ENCODE assay signal across 17 cellular contexts in genomic region chr1:244413736-244414135, GRCh38. TPM values are rescaled to one million over a fixed set of nuclear protein-coding genes. Genes with fewer than 3 reads are reported as not detected.
DNase-seq lines count a peak whose midpoint lies in the region; ATAC-seq and TF ChIP-seq lines count a peak whose summit lies in the region.
"Had no signal": no experiment of that assay in that cellular context is flagged by ENCODE, and none has a peak within 500 bp of the region (broad histone marks: within the 10 kb centered on the region; RNA-seq: fewer than 3 reads in every experiment).

No MANE protein-coding gene starts in this region.

- no peak overlapping the region for H3K4me3 Mint-ChIP-seq in activated CD4-positive, alpha-beta memory T cell treated with anti-CD3 and anti-CD28 coated beads for 36 hours
- no peak overlapping the region for H3K4me3 Mint-ChIP-seq in activated CD4-positive, alpha-beta memory T cell treated with anti-CD3 and anti-CD28 coated beads, Interleukin-2, amount 10 ng/mL, durations not matched to agents 7 days and 5 days
- no peak overlapping the region for H3K4me3 Mint-ChIP-seq in HFFc6
- no peak overlapping the region for H3K4me3 Mint-ChIP-seq in activated naive CD8-positive, alpha-beta T cell treated with anti-CD3 and anti-CD28 coated beads for 36 hours

- H3K9me3 Mint-ChIP-seq in activated CD4-positive, alpha-beta memory T cell treated with anti-CD3 and anti-CD28 coated beads for 36 hours: no peaks in the 10 kb centered on the region
- no peaks in the 10 kb centered on the region for H3K9me3 Mint-ChIP-seq in activated CD4-positive, alpha-beta memory T cell treated with anti-CD3 and anti-CD28 coated beads, Interleukin-2, amount 10 ng/mL, durations not matched to agents 7 days and 5 days
- no peaks in the 10 kb centered on the region for H3K9me3 Mint-ChIP-seq in HFFc6
- no peaks in the 10 kb centered on the region for H3K9me3 Mint-ChIP-seq in activated naive CD8-positive, alpha-beta T cell treated with anti-CD3 and anti-CD28 coated beads for 36 hours

- no peaks in the 10 kb centered on the region for H3K79me1 ChIP-seq in trophoblast cell (ENCODE audit: low read length)

- peak overlapping the region; percentile 39 for H3K27ac Mint-ChIP-seq in activated CD4-positive, alpha-beta memory T cell treated with anti-CD3 and anti-CD28 coated beads for 36 hours
- H3K27ac Mint-ChIP-seq in activated CD4-positive, alpha-beta memory T cell treated with anti-CD3 and anti-CD28 coated beads, Interleukin-2, amount 10 ng/mL, durations not matched to agents 7 days and 5 days: no peak overlapping the region
- H3K27ac Mint-ChIP-seq in HFFc6: 0 out of 2 replicates have a peak overlapping the region, but pooled peaks have one; percentile 13
- H3K27ac Mint-ChIP-seq in activated naive CD8-positive, alpha-beta T cell treated with anti-CD3 and anti-CD28 coated beads for 36 hours: peak overlapping the region; percentile 13

- H3K36me3 ChIP-seq in esophagus squamous epithelium (peaks cover 9 to 100% (median 16%) of the 10 kb centered on the region in 3 donors), trophoblast cell (ENCODE audit: control insufficient read depth in 1 of 2, insufficient read depth in 2 of 2, low read length in 2 of 2) (peaks cover 12 to 26% of the 10 kb centered on the region in 2 experiments)

- H3K4me3 ChIP-seq in esophagus squamous epithelium (no peak overlapping the region), trophoblast cell (ENCODE audit: low read depth, low read length) (no peak overlapping the region)
- H3K4me3 ChIP-seq: BLaER1 treated with 17β-estradiol and CSF1 and Interleukin-3, amounts not matched to agents 10 nM and 100 nM; Peyer's patch had no signal

- no peak overlapping the region for H2BK5ac ChIP-seq in trophoblast cell (ENCODE audit: low read depth, low read length, poor library complexity)

- H3K27me3 Mint-ChIP-seq in activated CD4-positive, alpha-beta memory T cell treated with anti-CD3 and anti-CD28 coated beads for 36 hours: no peaks in the 10 kb centered on the region
- no peaks in the 10 kb centered on the region for H3K27me3 Mint-ChIP-seq in activated CD4-positive, alpha-beta memory T cell treated with anti-CD3 and anti-CD28 coated beads, Interleukin-2, amount 10 ng/mL, durations not matched to agents 7 days and 5 days
- no peaks in the 10 kb centered on the region for H3K27me3 Mint-ChIP-seq in HFFc6 (ENCODE audit: insufficient read depth)
- no peaks in the 10 kb centered on the region for H3K27me3 Mint-ChIP-seq in activated naive CD8-positive, alpha-beta T cell treated with anti-CD3 and anti-CD28 coated beads for 36 hours

- CTCF ChIA-PET in activated CD4-positive, alpha-beta memory T cell treated with anti-CD3 and anti-CD28 coated beads for 36 hours (lab: Charles Lee): interaction anchor here (1.5 kb wide), 1 partner anchor 629 kb away, joined by 3 read pairs; no protein-coding TSS in a partner anchor
- CTCF ChIA-PET in activated CD4-positive, alpha-beta memory T cell treated with anti-CD3 and anti-CD28 coated beads, Interleukin-2, amount 10 ng/mL, durations not matched to agents 7 days and 5 days (lab: Charles Lee): interaction anchor here (1.2 to 2.3 kb wide), 2 partner anchors 36 to 114 kb away, joined by 3 to 9 read pairs; no protein-coding TSS in a partner anchor

- peaks cover 10% of the 10 kb centered on the region for H3K4me1 Mint-ChIP-seq in activated CD4-positive, alpha-beta memory T cell treated with anti-CD3 and anti-CD28 coated beads for 36 hours (ENCODE audit: low read depth)
- H3K4me1 Mint-ChIP-seq in activated CD4-positive, alpha-beta memory T cell treated with anti-CD3 and anti-CD28 coated beads, Interleukin-2, amount 10 ng/mL, durations not matched to agents 7 days and 5 days: peaks cover 30% of the 10 kb centered on the region
- H3K4me1 Mint-ChIP-seq in HFFc6 (ENCODE audit: low read depth): peaks cover 41% of the 10 kb centered on the region
- peaks cover 4% of the 10 kb centered on the region for H3K4me1 Mint-ChIP-seq in activated naive CD8-positive, alpha-beta T cell treated with anti-CD3 and anti-CD28 coated beads for 36 hours

- H3K18ac ChIP-seq in trophoblast cell (ENCODE audit: low read length): no peak overlapping the region

- H2AFZ ChIP-seq in trophoblast cell (ENCODE audit: insufficient read depth, low read length, poor library complexity): no peak overlapping the region

- WGBS in esophagus squamous epithelium, 2 donors: 49 to 54% methylated on average over 3 of the region's 3 CpGs
- no CpG with 5 or more reads among the region's 3 CpGs for WGBS in trophoblast cell (ENCODE audit: extremely low coverage, insufficient coverage, insufficient read length)

- peaks cover 81% of the 10 kb centered on the region for H3K36me3 Mint-ChIP-seq in activated CD4-positive, alpha-beta memory T cell treated with anti-CD3 and anti-CD28 coated beads for 36 hours
- peaks cover 89% of the 10 kb centered on the region for H3K36me3 Mint-ChIP-seq in activated CD4-positive, alpha-beta memory T cell treated with anti-CD3 and anti-CD28 coated beads, Interleukin-2, amount 10 ng/mL, durations not matched to agents 7 days and 5 days (ENCODE audit: low read depth)
- H3K36me3 Mint-ChIP-seq in HFFc6 (ENCODE audit: low read depth): peaks cover 44% of the 10 kb centered on the region
- peaks cover 74% of the 10 kb centered on the region for H3K36me3 Mint-ChIP-seq in activated naive CD8-positive, alpha-beta T cell treated with anti-CD3 and anti-CD28 coated beads for 36 hours

- intact Hi-C loops in activated CD4-positive, alpha-beta memory T cell treated with anti-CD3 and anti-CD28 coated beads for 36 hours (cut with micrococcal nuclease): no loop called here
- intact Hi-C loops in esophagus squamous epithelium (cut with DNase I): no loop called here

- H3K4ac ChIP-seq in trophoblast cell (ENCODE audit: low read depth, low read length): no peak overlapping the region

- POLR2A ChIA-PET in activated CD4-positive, alpha-beta memory T cell treated with anti-CD3 and anti-CD28 coated beads for 36 hours (lab: Charles Lee): interaction anchor here (1.5 kb wide), 1 partner anchor 13 kb away, joined by 5 read pairs; no protein-coding TSS in a partner anchor
- POLR2A ChIA-PET in activated CD4-positive, alpha-beta memory T cell treated with anti-CD3 and anti-CD28 coated beads, Interleukin-2, amount 10 ng/mL, durations not matched to agents 7 days and 5 days (lab: Charles Lee): no interaction called here

- TF ChIP-seq POLR2A in esophagus squamous epithelium (IDR thresholded peaks at IDR 0.05): no peak

- no peak overlapping the region for H2BK120ac ChIP-seq in trophoblast cell (ENCODE audit: insufficient read depth, low read length, poor library complexity)

- H3K4me1 ChIP-seq in esophagus squamous epithelium (peaks cover 0 to 43% (median 0%) of the 10 kb centered on the region in 3 donors), trophoblast cell (ENCODE audit: control insufficient read depth in 1 of 2, insufficient read depth in 2 of 2, low read length in 2 of 2) (no peaks in the 10 kb centered on the region)
- H3K4me1 ChIP-seq: Peyer's patch had no signal

- no peak overlapping the region for H4K91ac ChIP-seq in trophoblast cell (ENCODE audit: low read depth, low read length)

- no peak overlapping the region for H2AK5ac ChIP-seq in trophoblast cell (ENCODE audit: low read length)

- H2BK12ac ChIP-seq in trophoblast cell (ENCODE audit: low read length): no peak overlapping the region

- ATAC-seq in HG02970 (IDR thresholded peaks at IDR 0.05; ENCODE audit: low FRiP score, unreplicated experiment): no peak

- no peaks in the 10 kb centered on the region for H3K9me3 ChIP-seq in esophagus squamous epithelium
- no peaks in the 10 kb centered on the region for H3K9me3 ChIP-seq in trophoblast cell (ENCODE audit: insufficient read depth, low read depth, low read length)
- H3K9me3 ChIP-seq: BLaER1 treated with 17β-estradiol and CSF1 and Interleukin-3, amounts not matched to agents 10 nM and 100 nM; Peyer's patch had no signal

- no peak for DNase-seq in activated CD4-positive, alpha-beta memory T cell treated with anti-CD3 and anti-CD28 coated beads for 36 hours
- no peak for DNase-seq in activated CD4-positive, alpha-beta memory T cell treated with anti-CD3 and anti-CD28 coated beads, Interleukin-2, amount 10 ng/mL, durations not matched to agents 7 days and 5 days
- no peak for DNase-seq in HFFc6
- no peak for DNase-seq in activated naive CD8-positive, alpha-beta T cell treated with anti-CD3 and anti-CD28 coated beads for 36 hours
- DNase-seq in esophagus squamous epithelium (lab: John Stamatoyannopoulos, UW): no peak
- no peak for DNase-seq in DMS 273 treated with DMSO at 0.1 percent for 48 hours (lab: John Stamatoyannopoulos, UW)
- DNase-seq in trophoblast cell: no peak
- DNase-seq: DND-41, H7, MM.1S, NCI-H1092 treated with DMSO at 0.1 percent for 48 hours, NCI-H2081 treated with DMSO at 0.1 percent for 48 hours, NCI-H510A treated with DMSO at 0.1 percent for 48 hours, NCI-H82, Peyer's patch had no signal

- H3K14ac ChIP-seq in trophoblast cell (ENCODE audit: low read length): no peak overlapping the region

- H3K27ac ChIP-seq in esophagus squamous epithelium: peak overlapping the region in 3 of 4 donors; percentile 46 to 67 (median 57)
- no peak overlapping the region for H3K27ac ChIP-seq in trophoblast cell (ENCODE audit: low read depth, low read length)
- H3K27ac ChIP-seq: BLaER1 treated with 17β-estradiol and CSF1 and Interleukin-3, amounts not matched to agents 10 nM and 100 nM; Peyer's patch had no signal

- TF ChIP-seq CTCF in HFFc6 (IDR thresholded peaks at IDR 0.05): no peak
- TF ChIP-seq CTCF in esophagus squamous epithelium (IDR thresholded peaks at IDR 0.05): no peak

- H3K27me3 ChIP-seq in esophagus squamous epithelium: no peaks in the 10 kb centered on the region
- no peaks in the 10 kb centered on the region for H3K27me3 ChIP-seq in trophoblast cell (ENCODE audit: insufficient read depth, low read length)
- H3K27me3 ChIP-seq: BLaER1 treated with 17β-estradiol and CSF1 and Interleukin-3, amounts not matched to agents 10 nM and 100 nM; Peyer's patch had no signal

- no peak overlapping the region for H4K12ac ChIP-seq in trophoblast cell (ENCODE audit: low read depth, low read length)

- H3K9ac ChIP-seq in trophoblast cell (ENCODE audit: low read length): no peak overlapping the region
- H3K9ac ChIP-seq: BLaER1 treated with 17β-estradiol and CSF1 and Interleukin-3, amounts not matched to agents 10 nM and 100 nM had no signal

- H4K8ac ChIP-seq in trophoblast cell (ENCODE audit: low read depth, low read length): no peak overlapping the region

- H3K79me2 ChIP-seq in trophoblast cell (ENCODE audit: control insufficient read depth, insufficient read depth, low read length, poor library complexity): no peaks in the 10 kb centered on the region

- no peak overlapping the region for H3K4me2 ChIP-seq in trophoblast cell (ENCODE audit: low read length)
- H3K4me2 ChIP-seq: BLaER1 treated with 17β-estradiol and CSF1 and Interleukin-3, amounts not matched to agents 10 nM and 100 nM had no signal

- no peak overlapping the region for H3K23ac ChIP-seq in trophoblast cell (ENCODE audit: low read length)

RNA-seq across cellular contexts. Expression of gene ADSS2, which starts 38.0 kb away (rescaled TPM):
- total RNA-seq in activated CD4-positive, alpha-beta memory T cell treated with anti-CD3 and anti-CD28 coated beads for 36 hours: 10 to 100 TPM; 46.8 to 47.7 TPM
- total RNA-seq in activated CD4-positive, alpha-beta memory T cell treated with anti-CD3 and anti-CD28 coated beads, Interleukin-2, amount 10 ng/mL, durations not matched to agents 7 days and 5 days: 10 to 100 TPM; 53.7 to 54.2 TPM
- 10 to 100 TPM; 38.6 to 45.0 (median 41.1) TPM for total RNA-seq in HFFc6 (2021; fragmentation: NEBNext Ultra II Directional; extraction: Animal tissue kit (Norgen Biotek cat#: 25700))
- 10 to 100 TPM; 66.1 to 67.8 TPM for total RNA-seq in activated naive CD8-positive, alpha-beta T cell treated with anti-CD3 and anti-CD28 coated beads for 36 hours
- 10 to 100 TPM; 22.1 to 59.5 (median 35.4) TPM for total RNA-seq in esophagus squamous epithelium
- 26.4 TPM in 2 replicates for polyA plus RNA-seq in trophoblast cell (2013)

RNA-seq across cellular contexts. Expression of gene CATSPERE, which starts 47.3 kb away (rescaled TPM):
- total RNA-seq in activated CD4-positive, alpha-beta memory T cell treated with anti-CD3 and anti-CD28 coated beads for 36 hours: under 1 TPM; 0.33 to 0.34 TPM
- total RNA-seq in activated CD4-positive, alpha-beta memory T cell treated with anti-CD3 and anti-CD28 coated beads, Interleukin-2, amount 10 ng/mL, durations not matched to agents 7 days and 5 days: under 1 TPM; 0.23 to 0.93 TPM
- under 1 TPM; 0.15 to 0.74 (median 0.34) TPM for total RNA-seq in HFFc6 (2021; fragmentation: NEBNext Ultra II Directional; extraction: Animal tissue kit (Norgen Biotek cat#: 25700))
- under 1 TPM; 0.38 to 0.45 TPM for total RNA-seq in activated naive CD8-positive, alpha-beta T cell treated with anti-CD3 and anti-CD28 coated beads for 36 hours
- total RNA-seq in esophagus squamous epithelium: 1 to 10 TPM in 1 of 4 donors, under 1 TPM in 3; 0.23 to 2.7 (median 0.44) TPM
- polyA plus RNA-seq in trophoblast cell (2013): 0.12 and 0.24 TPM in 2 replicates
